ENCODE assay signal across 16 cellular contexts in the genomic region with DNA sequence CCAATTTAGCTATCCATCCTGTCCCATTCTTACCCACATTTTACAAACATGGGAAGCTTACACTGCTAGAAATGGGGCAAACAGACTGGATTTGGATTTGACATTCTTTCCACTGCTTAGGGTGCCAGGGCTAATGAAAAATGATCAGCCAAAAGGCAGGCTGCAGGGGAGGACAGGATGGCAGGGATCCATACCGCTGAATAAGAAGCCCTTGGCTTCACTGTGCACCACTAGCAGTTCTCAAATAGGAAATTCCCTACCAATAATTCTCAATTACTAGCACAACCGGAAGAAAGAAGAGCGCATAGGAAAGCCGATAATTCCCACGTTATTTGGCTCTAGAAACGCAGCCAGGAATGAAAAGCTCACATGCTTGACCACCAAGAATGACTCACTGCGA.
DNase-seq lines count a peak whose midpoint lies in the region; ATAC-seq lines count a peak whose summit lies in the region.
"Had no signal": no experiment of that assay in that cellular context is flagged by ENCODE, and none has a peak within 500 bp of the region (broad histone marks: within the 10 kb centered on the region; RNA-seq: fewer than 3 reads in every experiment).

No MANE protein-coding gene starts in this region.

- no peak overlapping the region for H3K4me3 Mint-ChIP-seq in activated T-cell treated with anti-CD3 and anti-CD28 coated beads, Interleukin-2, amount 50 U/mL, for 72 hours
- H3K4me3 Mint-ChIP-seq: B cell, CD14-positive monocyte had no signal

- H3K36me3 Mint-ChIP-seq in activated T-cell treated with anti-CD3 and anti-CD28 coated beads, Interleukin-2, amount 50 U/mL, for 72 hours (ENCODE audit: insufficient read depth in 2 of 2): no peaks in the 10 kb centered on the region

- DNase-seq in AG08395 (ENCODE audit: low spot score) (peak; percentile 4), NCI-H1092 (lab: John Stamatoyannopoulos, UW) (peak; percentile 3), cerebellar cortex (ENCODE audit: low spot score) (peak; percentile 72), globus pallidus (ENCODE audit: low spot score) (peak; percentile 28), NCI-H774 (lab: John Stamatoyannopoulos, UW) (no peak), DMS153 (lab: John Stamatoyannopoulos, UW) (no peak)
- DNase-seq in activated T-cell treated with anti-CD3 and anti-CD28 coated beads, Interleukin-2, amount 50 U/mL, for 72 hours: no peak
- DNase-seq: 8988T; H7; MM.1S; NK-92 treated with Interleukin-12 subunit alpha and Interleukin-12 subunit beta, amount 100 ng/mL, for 24 hours; SIG-M5 had no signal

- H3K9me3 Mint-ChIP-seq in activated T-cell treated with anti-CD3 and anti-CD28 coated beads, Interleukin-2, amount 50 U/mL, for 72 hours: peaks cover 2% of the 10 kb centered on the region in 2 donors

- ATAC-seq in GM21390 (IDR thresholded peaks at IDR 0.05; ENCODE audit: unreplicated experiment): no peak
- ATAC-seq in activated T-cell treated with anti-CD3 and anti-CD28 coated beads, Interleukin-2, amount 50 U/mL, for 72 hours (replicated peaks in 1 of 2): no peak
- ATAC-seq: SK-N-SH treated with all-trans-retinoic acid at 6 μM for 48 hours had no signal

- no peaks in the 10 kb centered on the region for H3K4me1 Mint-ChIP-seq in activated T-cell treated with anti-CD3 and anti-CD28 coated beads, Interleukin-2, amount 50 U/mL, for 72 hours (ENCODE audit: low read depth)
- H3K4me1 Mint-ChIP-seq: B cell had no signal

- no peak overlapping the region for H3K27ac Mint-ChIP-seq in activated T-cell treated with anti-CD3 and anti-CD28 coated beads, Interleukin-2, amount 50 U/mL, for 72 hours
- H3K27ac Mint-ChIP-seq: B cell, CD14-positive monocyte had no signal

- peaks cover 12% of the 10 kb centered on the region for H3K27me3 Mint-ChIP-seq in activated T-cell treated with anti-CD3 and anti-CD28 coated beads, Interleukin-2, amount 50 U/mL, for 72 hours (ENCODE audit: low read depth)

Comparison
In these comparisons a context has a peak if more than half of its experiments do, and no peak if none do; other contexts are left out.
1. DNase-seq: peak in AG08395 (single experiment), NCI-H1092 (single experiment), cerebellar cortex (single experiment) and globus pallidus (single experiment); none in NCI-H774 (single experiment), activated T-cell treated with anti-CD3 and anti-CD28 coated beads, Interleukin-2, amount 50 U/mL, for 72 hours (0 of 2) and DMS153 (single experiment).